ENCODE assay signal across 15 cellular contexts in the genomic region with DNA sequence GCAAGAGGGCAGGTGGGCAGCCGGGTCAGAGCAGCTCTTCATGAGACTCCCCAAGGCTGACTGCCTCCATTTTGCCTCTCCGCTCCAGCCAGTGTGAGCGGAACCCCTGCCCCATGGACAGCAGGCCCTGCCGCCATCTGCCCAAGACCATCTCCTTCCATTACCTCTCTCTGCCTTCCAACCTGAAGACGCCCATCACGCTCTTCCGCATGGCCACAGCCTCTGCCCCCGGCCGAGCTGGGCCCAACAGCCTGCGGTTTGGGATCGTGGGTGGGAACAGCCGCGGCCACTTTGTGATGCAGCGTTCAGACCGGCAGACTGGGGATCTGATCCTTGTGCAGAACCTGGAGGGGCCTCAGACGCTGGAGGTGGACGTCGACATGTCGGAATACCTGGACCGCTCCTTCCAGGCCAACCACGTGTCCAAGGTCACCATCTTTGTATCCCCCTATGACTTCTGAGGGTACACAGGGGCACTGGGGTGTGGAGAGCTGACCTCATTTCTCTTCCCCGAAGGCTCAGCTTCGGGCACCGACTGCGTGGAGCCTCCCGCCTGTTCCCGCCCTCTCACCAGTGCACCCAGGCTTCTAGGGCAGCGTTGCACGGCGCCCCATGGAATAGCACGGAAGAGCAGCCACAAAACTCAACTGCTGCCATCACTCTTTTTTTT. TPM values are rescaled to one million over a fixed set of nuclear protein-coding genes. Genes with fewer than 3 reads are reported as not detected.
A peak's percentile ranks its signal among the peaks of the same experiment; 100 is the strongest.
DNase-seq lines count a peak whose midpoint lies in the region; ATAC-seq lines count a peak whose summit lies in the region.
"Had no signal": no experiment of that assay in that cellular context is flagged by ENCODE, and none has a peak within 500 bp of the region (broad histone marks: within the 10 kb centered on the region; RNA-seq: fewer than 3 reads in every experiment).

No MANE protein-coding gene starts in this region.

- no peaks in the 10 kb centered on the region for H3K9me3 Mint-ChIP-seq in activated naive CD8-positive, alpha-beta T cell treated with anti-CD3 and anti-CD28 coated beads, Interleukin-2, amount 50 U/mL, for 24 hours

- H3K4me3 Mint-ChIP-seq in T-helper 17 cell: peak overlapping the region; percentile 84
- peak overlapping the region; percentile 58 for H3K4me3 Mint-ChIP-seq in activated naive CD8-positive, alpha-beta T cell treated with anti-CD3 and anti-CD28 coated beads, Interleukin-2, amount 50 U/mL, for 24 hours

- intact Hi-C loops in posterior vena cava (cut with DNase I): no loop called here

- DNase-seq in activated CD4-positive, alpha-beta T cell treated with anti-CD3 and anti-CD28 coated beads for 4 hours: peak; percentile 14 to 43
- DNase-seq in activated CD4-positive, alpha-beta T cell treated with anti-CD3 and anti-CD28 coated beads, Interleukin-2, amount 50 U/mL, for 4 hours: no peak
- DNase-seq in T-helper 17 cell (no peak), NCI-H2227 treated with DMSO at 0.1 percent for 48 hours (lab: John Stamatoyannopoulos, UW) (no peak), posterior vena cava (ENCODE audit: low spot score) (no peak)
- DNase-seq in activated naive CD8-positive, alpha-beta T cell treated with anti-CD3 and anti-CD28 coated beads, Interleukin-2, amount 50 U/mL, for 24 hours: peak; percentile 31
- peak; percentile 24 to 30 for DNase-seq in stimulated activated CD4-positive, alpha-beta T cell treated with anti-CD3 and anti-CD28 coated beads, Interleukin-4, amount 100 ng/mL, for 4 hours
- DNase-seq: adrenal gland, H7, head of caudate nucleus, NCI-H1105 treated with DMSO at 0.1 percent for 48 hours had no signal

- peaks cover 69% of the 10 kb centered on the region for H3K4me1 Mint-ChIP-seq in T-helper 17 cell
- H3K4me1 Mint-ChIP-seq in activated naive CD8-positive, alpha-beta T cell treated with anti-CD3 and anti-CD28 coated beads, Interleukin-2, amount 50 U/mL, for 24 hours: peaks cover 75% of the 10 kb centered on the region

- H3K9me3 ChIP-seq in T-helper 17 cell (ENCODE audit: control insufficient read depth, low read length, poor library complexity, severe bottlenecking): no peaks in the 10 kb centered on the region
- H3K9me3 ChIP-seq: A549, adrenal gland, right atrium auricular region had no signal

- ATAC-seq in T-helper 17 cell: no peak
- no peak for ATAC-seq in activated naive CD8-positive, alpha-beta T cell treated with anti-CD3 and anti-CD28 coated beads, Interleukin-2, amount 50 U/mL, for 24 hours
- no peak for ATAC-seq in GM21576 (IDR thresholded peaks at IDR 0.05; ENCODE audit: unreplicated experiment)
- ATAC-seq: A549, Panc1 had no signal

- H3K27me3 Mint-ChIP-seq in T-helper 17 cell: no peaks in the 10 kb centered on the region
- H3K27me3 Mint-ChIP-seq in activated naive CD8-positive, alpha-beta T cell treated with anti-CD3 and anti-CD28 coated beads, Interleukin-2, amount 50 U/mL, for 24 hours: no peaks in the 10 kb centered on the region

- no peaks in the 10 kb centered on the region for H3K36me3 Mint-ChIP-seq in T-helper 17 cell (ENCODE audit: low read depth)
- H3K36me3 Mint-ChIP-seq in activated naive CD8-positive, alpha-beta T cell treated with anti-CD3 and anti-CD28 coated beads, Interleukin-2, amount 50 U/mL, for 24 hours (ENCODE audit: low read depth): peaks cover 13% of the 10 kb centered on the region

- H3K27ac Mint-ChIP-seq in T-helper 17 cell: peak overlapping the region; percentile 99
- peak overlapping the region; percentile 99 for H3K27ac Mint-ChIP-seq in activated naive CD8-positive, alpha-beta T cell treated with anti-CD3 and anti-CD28 coated beads, Interleukin-2, amount 50 U/mL, for 24 hours

RNA-seq across cellular contexts. Expression of a gene that starts 49.0 kb away (rescaled TPM):
- total RNA-seq in T-helper 17 cell (10 to 100 TPM; 17.2 to 21.7 TPM), posterior vena cava (10 to 100 TPM; 14.6 to 15.4 TPM)

Comparison
In these comparisons a context has a peak if more than half of its experiments do, and no peak if none do; other contexts are left out.
1. DNase-seq: peak in activated CD4-positive, alpha-beta T cell treated with anti-CD3 and anti-CD28 coated beads for 4 hours (2 of 2), activated naive CD8-positive, alpha-beta T cell treated with anti-CD3 and anti-CD28 coated beads, Interleukin-2, amount 50 U/mL, for 24 hours (single experiment) and stimulated activated CD4-positive, alpha-beta T cell treated with anti-CD3 and anti-CD28 coated beads, Interleukin-4, amount 100 ng/mL, for 4 hours (2 of 2); none in activated CD4-positive, alpha-beta T cell treated with anti-CD3 and anti-CD28 coated beads, Interleukin-2, amount 50 U/mL, for 4 hours (0 of 2), T-helper 17 cell (0 of 3), NCI-H2227 treated with DMSO at 0.1 percent for 48 hours (single experiment) and posterior vena cava (single experiment).